ENCODE assay signal across 1 cellular context in the genomic region with DNA sequence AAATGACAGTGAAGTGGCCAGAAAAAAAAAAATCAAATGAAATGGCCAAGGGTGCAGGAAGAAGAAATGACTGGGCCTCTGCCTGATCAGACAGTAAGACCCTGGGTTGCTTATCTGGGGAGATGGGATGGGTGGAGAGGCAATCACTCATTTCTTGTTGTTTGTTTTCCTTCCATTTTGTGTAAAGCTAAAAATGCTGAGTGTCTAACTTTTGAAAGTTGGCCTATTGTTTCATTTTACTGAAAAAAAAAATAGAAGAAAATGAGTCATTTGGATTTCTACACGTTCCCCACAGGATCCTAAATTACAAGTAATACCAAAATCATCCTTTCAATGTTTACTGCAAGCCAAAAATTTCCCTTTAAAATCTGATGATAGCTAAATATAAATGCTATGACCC.
TF ChIP-seq lines count a peak whose summit lies in the region.

No MANE protein-coding gene starts in this region.

TF ChIP-seq in SK-N-SH treated with all-trans-retinoic acid at 6 μM for 48 hours, 23 proteins besides CTCF, POLR2A, EP300 and RAD21 (continued from another document):
- TF ChIP-seq ESRRG (CRISPR knock-in tag; IDR thresholded peaks at IDR 0.05) (no peak), PPARA (CRISPR knock-in tag; IDR thresholded peaks at IDR 0.05; ENCODE audit: borderline replicate concordance) (no peak), ZNF8 (CRISPR knock-in tag; IDR thresholded peaks at IDR 0.05) (no peak), CSRNP3 (CRISPR knock-in tag; IDR thresholded peaks at IDR 0.05) (no peak), ZNF70 (CRISPR knock-in tag; IDR thresholded peaks at IDR 0.05) (no peak), ZC3H10 (CRISPR knock-in tag; IDR thresholded peaks at IDR 0.05) (no peak), TOX (CRISPR knock-in tag; IDR thresholded peaks at IDR 0.05; ENCODE audit: borderline replicate concordance) (no peak), BACH2 (CRISPR knock-in tag; IDR thresholded peaks at IDR 0.05; ENCODE audit: borderline replicate concordance) (no peak), ZNF565 (CRISPR knock-in tag; conservative IDR thresholded peaks at IDR 0.05; ENCODE audit: low read depth) (no peak), GLIS3 (CRISPR knock-in tag; IDR thresholded peaks at IDR 0.05) (no peak), ZFP3 (CRISPR knock-in tag; IDR thresholded peaks at IDR 0.05) (no peak), ISL1 (CRISPR knock-in tag; IDR thresholded peaks at IDR 0.05) (no peak), TSHZ2 (CRISPR knock-in tag; IDR thresholded peaks at IDR 0.05) (no peak)
- TF ChIP-seq, protein P1, sequence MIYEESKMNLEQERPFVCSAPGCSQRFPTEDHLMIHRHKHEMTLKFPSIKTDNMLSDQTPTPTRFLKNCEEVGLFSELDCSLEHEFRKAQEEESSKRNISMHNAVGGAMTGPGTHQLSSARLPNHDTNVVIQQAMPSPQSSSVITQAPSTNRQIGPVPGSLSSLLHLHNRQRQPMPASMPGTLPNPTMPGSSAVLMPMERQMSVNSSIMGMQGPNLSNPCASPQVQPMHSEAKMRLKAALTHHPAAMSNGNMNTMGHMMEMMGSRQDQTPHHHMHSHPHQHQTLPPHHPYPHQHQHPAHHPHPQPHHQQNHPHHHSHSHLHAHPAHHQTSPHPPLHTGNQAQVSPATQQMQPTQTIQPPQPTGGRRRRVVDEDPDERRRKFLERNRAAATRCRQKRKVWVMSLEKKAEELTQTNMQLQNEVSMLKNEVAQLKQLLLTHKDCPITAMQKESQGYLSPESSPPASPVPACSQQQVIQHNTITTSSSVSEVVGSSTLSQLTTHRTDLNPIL (CRISPR knock-in tag; IDR thresholded peaks at IDR 0.05; ENCODE audit: low read depth): no peak
- TF ChIP-seq, protein P2, sequence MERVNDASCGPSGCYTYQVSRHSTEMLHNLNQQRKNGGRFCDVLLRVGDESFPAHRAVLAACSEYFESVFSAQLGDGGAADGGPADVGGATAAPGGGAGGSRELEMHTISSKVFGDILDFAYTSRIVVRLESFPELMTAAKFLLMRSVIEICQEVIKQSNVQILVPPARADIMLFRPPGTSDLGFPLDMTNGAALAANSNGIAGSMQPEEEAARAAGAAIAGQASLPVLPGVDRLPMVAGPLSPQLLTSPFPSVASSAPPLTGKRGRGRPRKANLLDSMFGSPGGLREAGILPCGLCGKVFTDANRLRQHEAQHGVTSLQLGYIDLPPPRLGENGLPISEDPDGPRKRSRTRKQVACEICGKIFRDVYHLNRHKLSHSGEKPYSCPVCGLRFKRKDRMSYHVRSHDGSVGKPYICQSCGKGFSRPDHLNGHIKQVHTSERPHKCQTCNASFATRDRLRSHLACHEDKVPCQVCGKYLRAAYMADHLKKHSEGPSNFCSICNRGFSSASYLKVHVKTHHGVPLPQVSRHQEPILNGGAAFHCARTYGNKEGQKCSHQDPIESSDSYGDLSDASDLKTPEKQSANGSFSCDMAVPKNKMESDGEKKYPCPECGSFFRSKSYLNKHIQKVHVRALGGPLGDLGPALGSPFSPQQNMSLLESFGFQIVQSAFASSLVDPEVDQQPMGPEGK (CRISPR knock-in tag; IDR thresholded peaks at IDR 0.05; ENCODE audit: borderline replicate concordance): no peak
